In genomic region chr6:106359989-106360409, GRCh38 we compare ENCODE assay signal across 8 cellular contexts. TPM values are rescaled to one million over a fixed set of nuclear protein-coding genes. Genes with fewer than 3 reads are reported as not detected.
DNase-seq lines count a peak whose midpoint lies in the region; TF ChIP-seq lines count a peak whose summit lies in the region.

No MANE protein-coding gene starts in this region.

- no peaks in the 10 kb centered on the region for H3K9me3 ChIP-seq in breast epithelium
- no peaks in the 10 kb centered on the region for H3K9me3 ChIP-seq in muscle layer of colon (ENCODE audit: low read length)

- H3K27ac ChIP-seq in HL-60 (replicated peaks), result no peak overlapping the region
- peak overlapping the region; percentile 76 to 83 for H3K27ac ChIP-seq in breast epithelium
- H3K27ac ChIP-seq in muscle layer of colon (ENCODE audit: low read depth, low read length), result no peak overlapping the region

- intact Hi-C loops in breast epithelium (cut with DNase I; ENCODE audit: low total_unique reads), result no loop called here

- no peaks in the 10 kb centered on the region for H3K4me1 ChIP-seq in breast epithelium
- peaks cover 6% of the 10 kb centered on the region for H3K4me1 ChIP-seq in muscle layer of colon (ENCODE audit: insufficient read depth, low read length)

- H3K4me3 ChIP-seq in AG09309 (ENCODE audit: control insufficient read depth, low read depth, low read length) (peak overlapping the region; percentile 6), HL-60 (replicated peaks; ENCODE audit: insufficient read depth, low read length) (peak overlapping the region; percentile 45), breast epithelium (peak overlapping the region in 2 of 3 donors; percentile 79 to 82), muscle layer of colon (ENCODE audit: low read depth in 1 of 2, low read length in 2 of 2) (peak overlapping the region; percentile 64)

- no peaks in the 10 kb centered on the region for H3K36me3 ChIP-seq in breast epithelium
- H3K36me3 ChIP-seq in muscle layer of colon (ENCODE audit: insufficient read depth, low read length), result no peaks in the 10 kb centered on the region

- H3K27me3 ChIP-seq in HL-60 (ENCODE audit: insufficient read depth, poor library complexity, severe bottlenecking) (no peaks in the 10 kb centered on the region), breast epithelium (peaks cover 0 to 4% of the 10 kb centered on the region in 2 donors), muscle layer of colon (ENCODE audit: control insufficient read depth in 1 of 2, insufficient read depth in 2 of 2, low read length in 2 of 2) (peaks cover 4 to 20% of the 10 kb centered on the region in 2 donors)

- no peak for DNase-seq in AG09309 (ENCODE audit: low read depth)
- no peak for DNase-seq in HL-60 (ENCODE audit: low read depth in 1 of 2, low spot score in 1 of 2)
- DNase-seq in breast epithelium (ENCODE audit: low spot score in 2 of 2), result no peak
- DNase-seq in NCI-H1105 treated with DMSO at 0.1 percent for 48 hours (lab: John Stamatoyannopoulos, UW), result no peak
- DNase-seq in NCI-H2081 (lab: John Stamatoyannopoulos, UW), result no peak
- DNase-seq in activated CD8-positive, alpha-beta memory T cell treated with anti-CD3 and anti-CD28 coated beads, Interleukin-2, amount 50 U/mL, for 4 hours, result no peak
- no peak for DNase-seq in GM13977 (ENCODE audit: low spot score)

- no peak for TF ChIP-seq POLR2A in breast epithelium (IDR thresholded peaks at IDR 0.05)

- H3K9ac ChIP-seq in muscle layer of colon (ENCODE audit: low read length), result peak overlapping the region; percentile 39

- in situ Hi-C loops in GM13977 (cut with MboI; ENCODE audit: low pct_unique_long_range_greater_than_20kb, low sequenced_read_pairs, unreplicated experiment), result no loop called here

- TF ChIP-seq CTCF in AG09309 (IDR thresholded peaks at IDR 0.05; ENCODE audit: control insufficient read depth, insufficient read depth, low read depth, low read length, missing control alignments) (no peak), HL-60 (IDR thresholded peaks at IDR 0.05; ENCODE audit: insufficient read depth, low read length) (no peak), breast epithelium (IDR thresholded peaks at IDR 0.05) (no peak), GM13977 (IDR thresholded peaks at IDR 0.05; ENCODE audit: extremely low read depth, insufficient read depth, missing control alignments) (no peak)

RNA-seq across cellular contexts. Expression of gene CRYBG1, which starts 0.5 kb away (rescaled TPM):
- 100 to 1,000 TPM in 1 of 3 donors, 10 to 100 TPM in 2; 30.9 to 142 (median 38.3) TPM for total RNA-seq in breast epithelium

RNA-seq across cellular contexts. Expression of gene ATG5, which starts 34.4 kb away (rescaled TPM):
- total RNA-seq in breast epithelium, result 10 to 100 TPM; 35.8 to 51.1 (median 45.9) TPM

Comparison
In these comparisons a context has a peak if more than half of its experiments do, and no peak if none do; other contexts are left out.
1. H3K4me3 ChIP-seq: peak in every context shown above with its lines; median percentile 80 in breast epithelium; 64 in muscle layer of colon; 45 in HL-60; 6 in AG09309.
2. H3K27ac ChIP-seq: peak in breast epithelium (2 of 2); none in HL-60 (single experiment) and muscle layer of colon (single experiment).